Comparison of ENCODE assay signal across 10 cellular contexts in genomic region chr14:52044791-52045522, GRCh38. TPM values are rescaled to one million over a fixed set of nuclear protein-coding genes. Genes with fewer than 3 reads are reported as not detected.
DNase-seq lines count a peak whose midpoint lies in the region; ATAC-seq, FAIRE-seq and TF ChIP-seq lines count a peak whose summit lies in the region.
"Had no signal": no experiment of that assay in that cellular context is flagged by ENCODE, and none has a peak within 500 bp of the region (broad histone marks: within the 10 kb centered on the region; RNA-seq: fewer than 3 reads in every experiment).

No MANE protein-coding gene starts in this region.

- POLR2A ChIA-PET in BJ (lab: Charles Lee), result interaction anchor here (0.6 to 1.0 kb wide), 2 partner anchors 18 to 24 kb away, joined by 12 to 17 read pairs; no protein-coding TSS in a partner anchor

- no peak for TF ChIP-seq EP300 in esophagus muscularis mucosa (IDR thresholded peaks at IDR 0.05)

- no peaks in the 10 kb centered on the region for H3K27me3 ChIP-seq in BJ (ENCODE audit: control insufficient read depth, insufficient read depth, low read length)
- H3K27me3 ChIP-seq in esophagus muscularis mucosa, result no peaks in the 10 kb centered on the region
- no peaks in the 10 kb centered on the region for H3K27me3 ChIP-seq in pancreas
- H3K27me3 ChIP-seq: vagina had no signal

- peak; percentile 78 for FAIRE-seq in pancreas (lab: Jason Lieb, UNC)
- FAIRE-seq: G401.6 had no signal

- peak; percentile 94 to 97 (median 95) for ATAC-seq in pancreas
- no peak for ATAC-seq in GM18517 (IDR thresholded peaks at IDR 0.05; ENCODE audit: unreplicated experiment)
- ATAC-seq in HG02623 (IDR thresholded peaks at IDR 0.05; ENCODE audit: unreplicated experiment), result no peak

- 59% methylated on average over 10 of the region's 11 CpGs for WGBS in esophagus muscularis mucosa
- 62 to 64% methylated on average over 11 of the region's 11 CpGs for WGBS in pancreas, 2 donors

- H3K4me3 ChIP-seq in BJ (ENCODE audit: low read depth, low read length), result no peak overlapping the region
- H3K4me3 ChIP-seq in esophagus muscularis mucosa, result no peak overlapping the region
- H3K4me3 ChIP-seq in pancreas, result no peak overlapping the region
- H3K4me3 ChIP-seq: vagina had no signal

- TF ChIP-seq POLR2A in esophagus muscularis mucosa (IDR thresholded peaks at IDR 0.05; ENCODE audit: low read depth), result no peak

- H3K27ac ChIP-seq in esophagus muscularis mucosa (replicated peaks in 1 of 4) (peak overlapping the region; percentile 82 to 92 (median 84)), pancreas (peak overlapping the region; percentile 28 to 59 (median 52)), substantia nigra (ENCODE audit: low read depth, low read length, poor library complexity, severe bottlenecking) (no peak overlapping the region)
- H3K27ac ChIP-seq: vagina had no signal

- no peaks in the 10 kb centered on the region for H3K9me3 ChIP-seq in esophagus muscularis mucosa
- H3K9me3 ChIP-seq in pancreas, result no peaks in the 10 kb centered on the region
- H3K9me3 ChIP-seq: vagina had no signal

- CTCF ChIA-PET in BJ (lab: Yijun Ruan, JAX), result interaction anchor here (0.7 to 1.8 kb wide), 7 partner anchors 10 to 45 kb away, joined by 3 to 6 read pairs (median 4); no protein-coding TSS in a partner anchor

- H3K36me3 ChIP-seq in BJ (ENCODE audit: control insufficient read depth, insufficient read depth, low read length) (peaks cover 12% of the 10 kb centered on the region), esophagus muscularis mucosa (peaks cover 11 to 22% (median 20%) of the 10 kb centered on the region in 4 donors), pancreas (no peaks in the 10 kb centered on the region)

- intact Hi-C loops in esophagus muscularis mucosa (cut with DNase I) (no loop called here), pancreas (cut with DNase I) (no loop called here)

- H3K4me1 ChIP-seq in esophagus muscularis mucosa (peaks cover 70 to 87% (median 81%) of the 10 kb centered on the region in 4 donors), pancreas (peaks cover 3 to 13% (median 7%) of the 10 kb centered on the region in 3 donors)

- TF ChIP-seq CTCF in BJ (IDR thresholded peaks at IDR 0.05; ENCODE audit: insufficient read depth, low read depth, low read length) (no peak), esophagus muscularis mucosa (IDR thresholded peaks at IDR 0.05) (no peak), pancreas (IDR thresholded peaks at IDR 0.05) (no peak)

- DNase-seq in BJ (ENCODE audit: low read depth) (peak; percentile 70), NCI-H460 (ENCODE audit: extremely low read depth, low read depth) (peak; percentile 68), esophagus muscularis mucosa (ENCODE audit: extremely low spot score) (peak; percentile 72), pancreas (peak in 4 of 6 donors; percentile 75 to 84 (median 79)), substantia nigra (lab: John Stamatoyannopoulos, UW) (no peak), CD1c-positive myeloid dendritic cell (ENCODE audit: extremely low spot score) (no peak)

RNA-seq across cellular contexts. Expression of gene NID2, which starts 23.9 kb away (rescaled TPM):
- polyA plus RNA-seq in BJ (2011; rRNA removed) (253 and 279 TPM in 2 replicates), pancreas (1 to 10 TPM; 1.9 to 2.8 TPM)
- polyA minus RNA-seq in BJ (2011; rRNA and poly(A)+ RNA removed), result 143 and 227 TPM in 2 replicates
- 63.2 and 66.1 TPM in 2 replicates for total RNA-seq in NCI-H460 (2014; rRNA removed; shearing (Covaris generic))
- 68.4 and 79.7 TPM in 2 replicates for polyA plus RNA-seq in NCI-H460 (2014; cell fraction: nucleus; rRNA removed)
- total RNA-seq in esophagus muscularis mucosa (10 to 100 TPM; 40.4 to 77.2 (median 57.5) TPM), pancreas (1 to 10 TPM; 3.3 to 9.5 (median 5.0) TPM)

RNA-seq across cellular contexts. Expression of gene RTRAF, which starts 55.6 kb away (rescaled TPM):
- polyA plus RNA-seq in BJ (2011; rRNA removed), result 205 and 348 TPM in 2 replicates
- 49.6 and 89.3 TPM in 2 replicates for polyA minus RNA-seq in BJ (2011; rRNA and poly(A)+ RNA removed)
- 324 and 371 TPM in 2 replicates for total RNA-seq in NCI-H460 (2014; rRNA removed; shearing (Covaris generic))
- 28.2 and 57.7 TPM in 2 replicates for polyA plus RNA-seq in NCI-H460 (2014; cell fraction: nucleus; rRNA removed)
- total RNA-seq in esophagus muscularis mucosa, result 100 to 1,000 TPM in 1 of 4 donors, 10 to 100 TPM in 3; 66.4 to 122 (median 70.1) TPM
- total RNA-seq in pancreas, result 10 to 100 TPM; 57.5 to 81.7 (median 69.0) TPM
- polyA plus RNA-seq in pancreas, result 10 to 100 TPM; 64.9 to 96.4 TPM

Comparison
In these comparisons a context has a peak if more than half of its experiments do, and no peak if none do; other contexts are left out.
1. DNase-seq: peak in BJ (single experiment), NCI-H460 (single experiment), esophagus muscularis mucosa (single experiment) and pancreas (4 of 6); none in substantia nigra (0 of 49) and CD1c-positive myeloid dendritic cell (single experiment).
2. ATAC-seq: peak in pancreas (4 of 4); none in GM18517 (single experiment) and HG02623 (single experiment).